34 cellular contexts compared by ENCODE assay signal in the genomic region with DNA sequence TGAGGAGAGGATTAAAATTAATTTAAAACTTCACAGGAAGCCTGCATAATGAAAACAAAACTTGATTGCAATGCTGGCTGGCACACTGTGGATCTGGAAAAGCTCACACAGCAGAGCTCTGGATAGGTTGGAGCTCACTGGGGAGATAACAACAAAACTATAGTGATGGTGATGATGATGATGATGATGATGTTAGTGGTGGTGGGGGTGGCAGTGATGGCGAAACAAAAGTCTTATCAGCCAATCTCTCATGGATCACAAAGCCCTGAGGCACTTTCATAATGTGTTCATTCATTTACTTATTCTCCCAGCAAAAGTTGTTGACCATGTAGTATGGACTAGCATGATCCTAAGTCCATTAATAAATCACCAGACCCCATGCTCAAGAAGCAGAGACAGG.
"Had no signal": no experiment of that assay in that cellular context is flagged by ENCODE, and none has a peak within 500 bp of the region (broad histone marks: within the 10 kb centered on the region; RNA-seq: fewer than 3 reads in every experiment).

No MANE protein-coding gene starts in this region.

- H3K27me3 ChIP-seq: adrenal gland, ascending aorta, body of pancreas, brain microvascular endothelial cell, breast epithelium, cardiac muscle cell had no signal

- H3K36me3 ChIP-seq: adrenal gland, ascending aorta, brain microvascular endothelial cell, breast epithelium, cardiac muscle cell had no signal

- ATAC-seq: activated naive CD4-positive, alpha-beta T cell treated with anti-CD3 and anti-CD28 coated beads, Interleukin-2, amount 50 U/mL, for 72 hours; activated naive CD8-positive, alpha-beta T cell treated with anti-CD3 and anti-CD28 coated beads, Interleukin-2, amount 50 U/mL, for 24 hours; activated T-cell treated with anti-CD3 and anti-CD28 coated beads, Interleukin-2, amount 50 U/mL, for 4 hours; activated T-cell treated with anti-CD3 and anti-CD28 coated beads, Interleukin-2, amount 50 U/mL, for 72 hours; activated T-helper 17 cell treated with anti-CD3 and anti-CD28 coated beads, Interleukin-2, amount 50 U/mL, for 72 hours; body of pancreas had no signal

- H3K4me1 ChIP-seq: adrenal gland, ascending aorta, body of pancreas, breast epithelium had no signal

- FAIRE-seq: astrocyte, bronchial epithelial cell had no signal

- DNase-seq: activated effector memory CD4-positive, alpha-beta T cell treated with anti-CD3 and anti-CD28 coated beads, Interleukin-2, amount 50 U/mL, for 16 hours; activated effector memory CD4-positive, alpha-beta T cell treated with Interleukin-2 at 50 U/mL for 16 hours; activated gamma-delta T cell; activated gamma-delta T cell treated with Interleukin-2 at 50 U/mL for 16 hours; activated naive CD4-positive, alpha-beta T cell; activated naive CD4-positive, alpha-beta T cell treated with anti-CD3 and anti-CD28 coated beads for 36 hours; activated naive CD4-positive, alpha-beta T cell treated with anti-CD3 and anti-CD28 coated beads, Interleukin-2, amount 10 ng/mL, durations not matched to agents 7 days and 5 days; activated naive CD4-positive, alpha-beta T cell treated with anti-CD3 and anti-CD28 coated beads, Interleukin-2, amount 50 U/mL, for 16 hours; activated naive CD4-positive, alpha-beta T cell treated with Interleukin-2 at 50 U/mL for 16 hours; activated naive CD8-positive, alpha-beta T cell treated with anti-CD3 and anti-CD28 coated beads for 36 hours; activated naive CD8-positive, alpha-beta T cell treated with anti-CD3 and anti-CD28 coated beads, Interleukin-2, amount 10 ng/mL, durations not matched to agents 7 days and 5 days; activated naive CD8-positive, alpha-beta T cell treated with anti-CD3 and anti-CD28 coated beads, Interleukin-2, amount 50 U/mL, for 24 hours; activated T-cell treated with anti-CD3 and anti-CD28 coated beads, Interleukin-2, amount 50 U/mL, for 1 hour; activated T-cell treated with anti-CD3 and anti-CD28 coated beads, Interleukin-2, amount 50 U/mL, for 24 hours; activated T-cell treated with anti-CD3 and anti-CD28 coated beads, Interleukin-2, amount 50 U/mL, for 4 hours; activated T-cell treated with anti-CD3 and anti-CD28 coated beads, Interleukin-2, amount 50 U/mL, for 48 hours; activated T-cell treated with anti-CD3 and anti-CD28 coated beads, Interleukin-2, amount 50 U/mL, for 72 hours; adrenal gland; amniotic stem cell; amygdala; anterior cingulate cortex; aorta; body of pancreas; brain microvascular endothelial cell; caudate nucleus; central memory CD4-positive, alpha-beta T cell; cerebellar nuclear complex had no signal

- H3K27ac ChIP-seq: adrenal gland, ascending aorta, body of pancreas, brain microvascular endothelial cell, breast epithelium, cardiac muscle cell had no signal

- H3K9me3 ChIP-seq: adrenal gland, ascending aorta, body of pancreas, breast epithelium had no signal

- H3K4me3 ChIP-seq: adrenal gland, ascending aorta, body of pancreas, breast epithelium, cardiac muscle cell had no signal
